In the genomic region with DNA sequence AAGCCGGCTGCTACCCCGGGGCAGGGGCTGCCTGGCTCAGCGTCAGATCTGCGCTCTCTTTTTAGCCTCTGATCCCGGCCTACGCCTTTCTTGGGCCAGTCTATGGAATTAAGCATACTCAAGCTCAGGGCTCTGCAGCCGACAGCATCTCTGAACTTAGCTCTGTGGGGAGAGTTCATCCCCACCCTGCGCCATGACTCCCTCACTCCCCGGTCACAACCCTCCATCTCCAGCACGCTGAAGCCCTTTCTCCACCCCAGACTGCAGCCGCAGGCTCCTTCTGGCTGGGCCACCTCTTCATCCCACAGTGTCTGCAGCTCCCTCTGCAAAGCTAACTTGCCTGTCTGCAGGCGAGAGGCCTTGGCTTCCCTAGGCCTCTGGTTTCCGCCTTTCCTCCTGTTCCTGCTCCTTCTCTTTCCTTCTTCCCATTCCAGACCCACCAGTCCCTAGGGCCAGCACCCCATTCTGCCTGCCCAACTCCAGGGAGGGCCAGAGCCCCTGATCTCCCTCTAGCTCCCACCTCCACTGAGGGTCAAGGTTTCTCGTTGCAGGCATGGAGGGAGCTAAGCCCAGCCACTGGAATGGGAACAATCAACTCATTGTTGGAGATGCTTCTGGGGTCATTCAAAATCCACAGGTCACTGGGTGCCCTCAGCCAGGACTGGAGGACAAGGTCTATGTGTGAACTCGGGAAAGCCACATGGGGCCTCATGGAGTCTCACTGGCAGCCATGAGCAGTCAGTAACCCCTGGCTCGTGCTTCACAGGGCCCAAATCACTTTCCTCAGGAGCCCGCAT, we compare ENCODE assay signal across 26 cellular contexts. TPM values are rescaled to one million over a fixed set of nuclear protein-coding genes. Genes with fewer than 3 reads are reported as not detected.
DNase-seq lines count a peak whose midpoint lies in the region; ATAC-seq and TF ChIP-seq lines count a peak whose summit lies in the region.
"Had no signal": no experiment of that assay in that cellular context is flagged by ENCODE, and none has a peak within 500 bp of the region (broad histone marks: within the 10 kb centered on the region; RNA-seq: fewer than 3 reads in every experiment).

No MANE protein-coding gene starts in this region.

- H3K4me3 Mint-ChIP-seq in endothelial cell (ENCODE audit: unreplicated experiment): no peak overlapping the region
- H3K4me3 Mint-ChIP-seq in activated T-helper 17 cell treated with anti-CD3 and anti-CD28 coated beads, Interleukin-2, amount 50 U/mL, for 72 hours: no peak overlapping the region
- H3K4me3 Mint-ChIP-seq: activated CD4-positive, alpha-beta T cell treated with anti-CD3 and anti-CD28 coated beads for 36 hours; activated naive CD4-positive, alpha-beta T cell treated with anti-CD3 and anti-CD28 coated beads for 36 hours; naive thymus-derived CD8-positive, alpha-beta T cell; stimulated activated naive B cell treated with anti-CD40 and anti-IgM and Interleukin-4, amounts not matched to agents 10 μg/mL and 1 μg/mL and 100 μg/mL, for 72 hours had no signal

- no peaks in the 10 kb centered on the region for H3F3A ChIP-seq in smooth muscle cell (ENCODE audit: low read depth)

- POLR2A ChIA-PET in HEK293T (lab: Yijun Ruan, JAX): no interaction called here

- H3K9ac ChIP-seq in smooth muscle cell (ENCODE audit: low read depth): no peak overlapping the region

- DNase-seq in HEK293T (ENCODE audit: extremely low spot score): peak; percentile 4
- DNase-seq in coronary artery (ENCODE audit: low spot score): no peak
- DNase-seq in right cardiac atrium: peak in 2 of 3 donors; percentile 48 to 73
- no peak for DNase-seq in smooth muscle cell (lab: John Stamatoyannopoulos, UW; ENCODE audit: unreplicated experiment)
- no peak for DNase-seq in endothelial cell (ENCODE audit: low spot score)
- DNase-seq: activated CD4-positive, alpha-beta T cell treated with anti-CD3 and anti-CD28 coated beads for 36 hours; activated naive CD4-positive, alpha-beta T cell treated with anti-CD3 and anti-CD28 coated beads for 36 hours; activated T-cell treated with anti-CD3 and anti-CD28 coated beads, Interleukin-2, amount 50 U/mL, for 48 hours; amniotic stem cell; glutamatergic neuron; midbrain; naive thymus-derived CD8-positive, alpha-beta T cell; NCI-H146; NCI-H524; NK-92 treated with Interleukin-12 subunit alpha and Interleukin-12 subunit beta, amount 100 ng/mL, for 24 hours; ovary; PC-9; retina; SJCRH30; stimulated activated CD4-positive, alpha-beta T cell treated with anti-CD3 and anti-CD28 coated beads, Interleukin-4, amount 100 ng/mL, for 24 hours; stimulated activated naive B cell treated with anti-CD40 and anti-IgM and Interleukin-4, amounts not matched to agents 10 μg/mL and 1 μg/mL and 100 μg/mL, for 72 hours; T-helper 1 cell had no signal

- peak overlapping the region; percentile 36 for H2AFZ ChIP-seq in smooth muscle cell (ENCODE audit: low read depth)
- H2AFZ ChIP-seq: PC-9 had no signal

- H3K27ac Mint-ChIP-seq in endothelial cell (ENCODE audit: unreplicated experiment): no peak overlapping the region
- H3K27ac Mint-ChIP-seq in activated T-helper 17 cell treated with anti-CD3 and anti-CD28 coated beads, Interleukin-2, amount 50 U/mL, for 72 hours: no peak overlapping the region
- H3K27ac Mint-ChIP-seq: activated CD4-positive, alpha-beta T cell treated with anti-CD3 and anti-CD28 coated beads for 36 hours; activated naive CD4-positive, alpha-beta T cell treated with anti-CD3 and anti-CD28 coated beads for 36 hours; naive thymus-derived CD8-positive, alpha-beta T cell; stimulated activated naive B cell treated with anti-CD40 and anti-IgM and Interleukin-4, amounts not matched to agents 10 μg/mL and 1 μg/mL and 100 μg/mL, for 72 hours had no signal

- H3K27ac ChIP-seq in coronary artery (peak overlapping the region; percentile 18 to 73), right cardiac atrium (ENCODE audit: low read length) (peak overlapping the region; percentile 80), smooth muscle cell (ENCODE audit: low read depth) (no peak overlapping the region)
- H3K27ac ChIP-seq: ovary, PC-9, SJCRH30 had no signal

- TF ChIP-seq CTCF in coronary artery (IDR thresholded peaks at IDR 0.05) (no peak), smooth muscle cell (IDR thresholded peaks at IDR 0.05; ENCODE audit: borderline replicate concordance, insufficient read depth, poor library complexity, severe bottlenecking) (no peak), endothelial cell (IDR thresholded peaks at IDR 0.05; ENCODE audit: unreplicated experiment) (no peak)

- ATAC-seq in right cardiac atrium (peak; percentile 25 to 30), GM21360 (IDR thresholded peaks at IDR 0.05; ENCODE audit: unreplicated experiment) (no peak), HG03565 (IDR thresholded peaks at IDR 0.05; ENCODE audit: unreplicated experiment) (no peak)
- no peak for ATAC-seq in activated T-helper 17 cell treated with anti-CD3 and anti-CD28 coated beads, Interleukin-2, amount 50 U/mL, for 72 hours (replicated peaks)
- ATAC-seq: activated CD4-positive, alpha-beta T cell treated with anti-CD3 and anti-CD28 coated beads for 36 hours; K562; naive thymus-derived CD8-positive, alpha-beta T cell; stimulated activated naive B cell treated with anti-CD40 and anti-IgM and Interleukin-4, amounts not matched to agents 10 μg/mL and 1 μg/mL and 100 μg/mL, for 72 hours had no signal

- H3K9me3 Mint-ChIP-seq in endothelial cell (ENCODE audit: unreplicated experiment): no peaks in the 10 kb centered on the region
- H3K9me3 Mint-ChIP-seq in activated T-helper 17 cell treated with anti-CD3 and anti-CD28 coated beads, Interleukin-2, amount 50 U/mL, for 72 hours: no peaks in the 10 kb centered on the region
- H3K9me3 Mint-ChIP-seq: activated naive CD4-positive, alpha-beta T cell treated with anti-CD3 and anti-CD28 coated beads for 36 hours; naive thymus-derived CD8-positive, alpha-beta T cell had no signal

- no peak overlapping the region for H3K4me2 ChIP-seq in smooth muscle cell
- H3K4me2 ChIP-seq: PC-9 had no signal

- no peaks in the 10 kb centered on the region for H3K36me3 ChIP-seq in smooth muscle cell (ENCODE audit: low read depth)
- H3K36me3 ChIP-seq: ovary, SJCRH30 had no signal

- H4K20me1 ChIP-seq in smooth muscle cell (ENCODE audit: low read depth): no peaks in the 10 kb centered on the region

- H3K4me3 ChIP-seq in coronary artery: no peak overlapping the region
- H3K4me3 ChIP-seq in right cardiac atrium (ENCODE audit: low read length): no peak overlapping the region
- H3K4me3 ChIP-seq in smooth muscle cell: no peak overlapping the region
- H3K4me3 ChIP-seq: K562, ovary, PC-9, SJCRH30 had no signal

- CTCF ChIA-PET in HEK293T (lab: Yijun Ruan, JAX): interaction anchor here (1.2 kb wide), 1 partner anchor 50 kb away, joined by 4 read pairs; no protein-coding TSS in a partner anchor

- peaks cover 2% of the 10 kb centered on the region for H3K27me3 Mint-ChIP-seq in endothelial cell (ENCODE audit: unreplicated experiment)
- peaks cover 4% of the 10 kb centered on the region for H3K27me3 Mint-ChIP-seq in activated T-helper 17 cell treated with anti-CD3 and anti-CD28 coated beads, Interleukin-2, amount 50 U/mL, for 72 hours
- H3K27me3 Mint-ChIP-seq: activated CD4-positive, alpha-beta T cell treated with anti-CD3 and anti-CD28 coated beads for 36 hours had no signal

- peaks cover 4% of the 10 kb centered on the region for H3K36me3 Mint-ChIP-seq in endothelial cell (ENCODE audit: low read depth, unreplicated experiment)
- H3K36me3 Mint-ChIP-seq in activated T-helper 17 cell treated with anti-CD3 and anti-CD28 coated beads, Interleukin-2, amount 50 U/mL, for 72 hours (ENCODE audit: low read depth): no peaks in the 10 kb centered on the region
- H3K36me3 Mint-ChIP-seq: naive thymus-derived CD8-positive, alpha-beta T cell; stimulated activated naive B cell treated with anti-CD40 and anti-IgM and Interleukin-4, amounts not matched to agents 10 μg/mL and 1 μg/mL and 100 μg/mL, for 72 hours had no signal

- intact Hi-C loops in right cardiac atrium (cut with DNase I): no loop called here

- no peaks in the 10 kb centered on the region for H3K9me3 ChIP-seq in right cardiac atrium (ENCODE audit: control insufficient read depth, low read length)
- H3K9me3 ChIP-seq in smooth muscle cell (replicated peaks; ENCODE audit: low read depth): no peaks in the 10 kb centered on the region
- H3K9me3 ChIP-seq: ovary, SJCRH30 had no signal

- H3K4me1 Mint-ChIP-seq in endothelial cell (ENCODE audit: unreplicated experiment): peaks cover 5% of the 10 kb centered on the region
- no peaks in the 10 kb centered on the region for H3K4me1 Mint-ChIP-seq in activated T-helper 17 cell treated with anti-CD3 and anti-CD28 coated beads, Interleukin-2, amount 50 U/mL, for 72 hours
- H3K4me1 Mint-ChIP-seq: activated CD4-positive, alpha-beta T cell treated with anti-CD3 and anti-CD28 coated beads for 36 hours; stimulated activated naive B cell treated with anti-CD40 and anti-IgM and Interleukin-4, amounts not matched to agents 10 μg/mL and 1 μg/mL and 100 μg/mL, for 72 hours had no signal

- H3K79me2 ChIP-seq in smooth muscle cell (ENCODE audit: low read depth): no peaks in the 10 kb centered on the region

- H3K27me3 ChIP-seq in right cardiac atrium (ENCODE audit: control insufficient read depth, insufficient read depth) (no peaks in the 10 kb centered on the region), smooth muscle cell (ENCODE audit: low read depth) (no peaks in the 10 kb centered on the region)
- H3K27me3 ChIP-seq: ovary, SJCRH30 had no signal

- H3K4me1 ChIP-seq in right cardiac atrium (ENCODE audit: control insufficient read depth, insufficient read depth, low read length) (peaks cover 15% of the 10 kb centered on the region), smooth muscle cell (ENCODE audit: low read depth) (no peaks in the 10 kb centered on the region)
- H3K4me1 ChIP-seq: SJCRH30 had no signal

- WGBS in right cardiac atrium: 70% methylated on average over 17 of the region's 17 CpGs
- WGBS in smooth muscle cell (ENCODE audit: low lambda C conversion rate): 81% methylated on average over 17 of the region's 17 CpGs

TF ChIP-seq in HEK293T, 16 proteins besides CTCF, POLR2A, EP300 and RAD21 (continues in another document):
- TF ChIP-seq FOXK2 (IDR thresholded peaks at IDR 0.05): no peak
- no peak for TF ChIP-seq NFRKB (IDR thresholded peaks at IDR 0.05)
- TF ChIP-seq ELF4 (IDR thresholded peaks at IDR 0.05): no peak
- no peak for TF ChIP-seq BHLHE40 (IDR thresholded peaks at IDR 0.05; ENCODE audit: borderline replicate concordance)
- no peak for TF ChIP-seq ARNT (IDR thresholded peaks at IDR 0.05)

RNA-seq across cellular contexts. Expression of a gene that starts 39.1 kb away (rescaled TPM):
- total RNA-seq in right cardiac atrium (10 to 100 TPM; 13.4 to 30.2 (median 30.0) TPM), smooth muscle cell (3.4 and 5.3 TPM in 2 replicates), endothelial cell (ENCODE audit: unreplicated experiment) (4.9 TPM)
- polyA plus RNA-seq in right cardiac atrium (13.7 TPM), smooth muscle cell (0.65 and 1.4 TPM in 2 replicates)
- not detected for total RNA-seq in activated T-helper 17 cell treated with anti-CD3 and anti-CD28 coated beads, Interleukin-2, amount 50 U/mL, for 72 hours
- total RNA-seq: activated CD4-positive, alpha-beta T cell treated with anti-CD3 and anti-CD28 coated beads for 36 hours; activated naive CD4-positive, alpha-beta T cell treated with anti-CD3 and anti-CD28 coated beads for 36 hours had no signal
- polyA plus RNA-seq: K562; naive thymus-derived CD8-positive, alpha-beta T cell had no signal

RNA-seq across cellular contexts. Expression of a gene that starts 59.2 kb away (rescaled TPM):
- total RNA-seq in right cardiac atrium (10 to 100 TPM in 1 of 4 donors, 1 to 10 TPM in 1, under 1 TPM in 2; 0.45 to 10.1 (median 0.95) TPM), smooth muscle cell (not detected in 2 replicates), endothelial cell (ENCODE audit: unreplicated experiment) (0.31 TPM)
- polyA plus RNA-seq in right cardiac atrium (0.88 TPM), smooth muscle cell (0.21 TPM in 1 of 2 replicates, not detected in the other)
- total RNA-seq in activated T-helper 17 cell treated with anti-CD3 and anti-CD28 coated beads, Interleukin-2, amount 50 U/mL, for 72 hours: not detected
- total RNA-seq: activated CD4-positive, alpha-beta T cell treated with anti-CD3 and anti-CD28 coated beads for 36 hours; activated naive CD4-positive, alpha-beta T cell treated with anti-CD3 and anti-CD28 coated beads for 36 hours; K562; naive thymus-derived CD8-positive, alpha-beta T cell; PC-9; SJCRH30 had no signal
- polyA plus RNA-seq: K562; naive thymus-derived CD8-positive, alpha-beta T cell had no signal

Comparison
In these comparisons a context has a peak if more than half of its experiments do, and no peak if none do; other contexts are left out.
1. DNase-seq: peak in HEK293T (single experiment) and right cardiac atrium (2 of 3); none in coronary artery (single experiment), smooth muscle cell (single experiment) and endothelial cell (single experiment).
2. ATAC-seq: peak in right cardiac atrium (2 of 2); none in GM21360 (single experiment), activated T-helper 17 cell treated with anti-CD3 and anti-CD28 coated beads, Interleukin-2, amount 50 U/mL, for 72 hours (single experiment) and HG03565 (single experiment).